In genomic region chr7:156935250-156935649, GRCh38 we compare ENCODE assay signal across 18 cellular contexts. TPM values are rescaled to one million over a fixed set of nuclear protein-coding genes. Genes with fewer than 3 reads are reported as not detected.
A peak's percentile ranks its signal among the peaks of the same experiment; 100 is the strongest.
DNase-seq lines count a peak whose midpoint lies in the region; ATAC-seq and TF ChIP-seq lines count a peak whose summit lies in the region.
"Had no signal": no experiment of that assay in that cellular context is flagged by ENCODE, and none has a peak within 500 bp of the region (broad histone marks: within the 10 kb centered on the region; RNA-seq: fewer than 3 reads in every experiment).

No MANE protein-coding gene starts in this region.

- no peak overlapping the region for H3K4me3 ChIP-seq in choroid plexus epithelial cell (ENCODE audit: low read depth, low read length)
- H3K4me3 ChIP-seq: PC-9 had no signal

- H3K27ac ChIP-seq in substantia nigra (ENCODE audit: low read depth, low read length, poor library complexity, severe bottlenecking) = no peak overlapping the region
- H3K27ac ChIP-seq: PC-9 had no signal

- H3K4me3 Mint-ChIP-seq in activated T-helper 17 cell treated with anti-CD3 and anti-CD28 coated beads, Interleukin-2, amount 50 U/mL, for 72 hours = no peak overlapping the region
- H3K4me3 Mint-ChIP-seq: B cell; CD4-positive, CD25-positive, alpha-beta regulatory T cell had no signal

- no peak for ATAC-seq in activated T-helper 17 cell treated with anti-CD3 and anti-CD28 coated beads, Interleukin-2, amount 50 U/mL, for 72 hours (replicated peaks)

- DNase-seq in ELR (ENCODE audit: low read depth) (peak; percentile 32), HT1080 (ENCODE audit: low read depth) (peak; percentile 27), choroid plexus epithelial cell (ENCODE audit: low read depth) (peak; percentile 16), myocyte (ENCODE audit: low read depth) (peak; percentile 59), DMS153 (lab: John Stamatoyannopoulos, UW) (no peak), NCI-H345 treated with DMSO at 0.1 percent for 48 hours (lab: John Stamatoyannopoulos, UW; ENCODE audit: unreplicated experiment) (no peak), substantia nigra (lab: John Stamatoyannopoulos, UW) (no peak)
- DNase-seq: Caco-2; CD4-positive, CD25-positive, alpha-beta regulatory T cell; EL; NCI-H1417; NCI-H1930; NCI-H2171; NCI-H510A; NCI-H774; PC-9 had no signal

- no peaks in the 10 kb centered on the region for H3K9me3 Mint-ChIP-seq in activated T-helper 17 cell treated with anti-CD3 and anti-CD28 coated beads, Interleukin-2, amount 50 U/mL, for 72 hours

- no peak overlapping the region for H3K27ac Mint-ChIP-seq in activated T-helper 17 cell treated with anti-CD3 and anti-CD28 coated beads, Interleukin-2, amount 50 U/mL, for 72 hours
- H3K27ac Mint-ChIP-seq: B cell; CD4-positive, CD25-positive, alpha-beta regulatory T cell had no signal

- TF ChIP-seq CTCF in choroid plexus epithelial cell (conservative IDR thresholded peaks at IDR 0.05; ENCODE audit: low read depth, low read length) = no peak

- H3K27me3 Mint-ChIP-seq in activated T-helper 17 cell treated with anti-CD3 and anti-CD28 coated beads, Interleukin-2, amount 50 U/mL, for 72 hours = peaks cover 10% of the 10 kb centered on the region

- no peaks in the 10 kb centered on the region for H3K4me1 Mint-ChIP-seq in activated T-helper 17 cell treated with anti-CD3 and anti-CD28 coated beads, Interleukin-2, amount 50 U/mL, for 72 hours
- H3K4me1 Mint-ChIP-seq: B cell had no signal

- no peaks in the 10 kb centered on the region for H3K36me3 Mint-ChIP-seq in activated T-helper 17 cell treated with anti-CD3 and anti-CD28 coated beads, Interleukin-2, amount 50 U/mL, for 72 hours (ENCODE audit: low read depth)
- H3K36me3 Mint-ChIP-seq: CD4-positive, CD25-positive, alpha-beta regulatory T cell had no signal

RNA-seq across cellular contexts. Expression of gene NOM1, which starts 14.3 kb away (rescaled TPM):
- 21.6 and 31.4 TPM in 2 replicates for total RNA-seq in HT1080 (2014; rRNA removed; shearing (Covaris generic))
- polyA plus RNA-seq in HT1080 (2015; cell fraction: cytosol; rRNA removed) = 14.2 and 14.9 TPM in 2 replicates
- 60.7 and 63.6 TPM in 2 replicates for polyA plus RNA-seq in HT1080 (2015; cell fraction: nucleus; rRNA removed)
- 16.0 and 25.4 TPM in 2 replicates for total RNA-seq in myocyte
- polyA plus RNA-seq in myocyte (2012) = 15.0 TPM
- total RNA-seq in activated T-helper 17 cell treated with anti-CD3 and anti-CD28 coated beads, Interleukin-2, amount 50 U/mL, for 72 hours = 10 to 100 TPM; 20.5 to 37.4 TPM

RNA-seq across cellular contexts. Expression of gene LMBR1, which starts 42.3 kb away (rescaled TPM):
- total RNA-seq in HT1080 (2014; rRNA removed; shearing (Covaris generic)) = 81.0 and 104 TPM in 2 replicates
- 41.3 and 46.2 TPM in 2 replicates for polyA plus RNA-seq in HT1080 (2015; cell fraction: cytosol; rRNA removed)
- 31.7 and 34.5 TPM in 2 replicates for polyA plus RNA-seq in HT1080 (2015; cell fraction: nucleus; rRNA removed)
- 32.2 and 45.0 TPM in 2 replicates for total RNA-seq in myocyte
- 20.3 TPM for polyA plus RNA-seq in myocyte (2012)
- 10 to 100 TPM; 38.7 to 48.0 TPM for total RNA-seq in activated T-helper 17 cell treated with anti-CD3 and anti-CD28 coated beads, Interleukin-2, amount 50 U/mL, for 72 hours

Comparison
In these comparisons a context has a peak if more than half of its experiments do, and no peak if none do; other contexts are left out.
1. DNase-seq: peak in ELR (single experiment), HT1080 (single experiment), choroid plexus epithelial cell (single experiment) and myocyte (single experiment); none in DMS153 (single experiment), NCI-H345 treated with DMSO at 0.1 percent for 48 hours (single experiment) and substantia nigra (0 of 49).